In the genomic region with DNA sequence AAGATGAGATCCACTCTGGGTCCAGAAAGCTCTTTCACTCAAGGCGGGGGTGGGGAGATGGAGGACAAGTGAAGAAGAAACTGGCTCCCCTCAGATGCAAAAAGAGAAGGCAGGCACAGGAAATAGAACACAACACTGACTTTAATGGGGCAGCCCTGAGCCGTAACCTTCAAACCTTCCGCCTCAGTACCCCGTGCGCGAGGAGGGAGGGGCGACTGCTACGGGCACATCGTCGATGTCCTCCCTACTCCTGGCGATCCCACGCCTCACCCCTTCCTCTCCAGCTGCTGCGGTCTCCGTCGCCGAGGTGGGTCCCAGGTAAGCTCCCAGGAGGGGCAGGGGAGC, we compare ENCODE assay signal across 1 cellular context.
TF ChIP-seq lines count a peak whose summit lies in the region.

No MANE protein-coding gene starts in this region.

TF ChIP-seq in HepG2, 621 proteins besides CTCF, POLR2A, EP300 and RAD21:
- TF ChIP-seq ZNF891 (CRISPR knock-in tag; IDR thresholded peaks at IDR 0.05) (peak; percentile 5; the same call in 1 of the 2 replicates), IRX3 (CRISPR knock-in tag; IDR thresholded peaks at IDR 0.05; ENCODE audit: borderline replicate concordance, low read depth) (0 out of 2 replicates have a peak, but pooled peaks have one; percentile 23), ZBTB49 (CRISPR knock-in tag; IDR thresholded peaks at IDR 0.05; ENCODE audit: borderline replicate concordance) (no peak), ZFP41 (CRISPR knock-in tag; IDR thresholded peaks at IDR 0.05; ENCODE audit: borderline replicate concordance) (0 out of 2 replicates have a peak, but pooled peaks have one; percentile 59), CREB1 (IDR thresholded peaks at IDR 0.05) (no peak), CREB1 (CRISPR knock-in tag; IDR thresholded peaks at IDR 0.05) (no peak), ZNF431 (CRISPR knock-in tag; IDR thresholded peaks at IDR 0.05; ENCODE audit: borderline replicate concordance, low read depth) (0 out of 2 replicates have a peak, but pooled peaks have one; percentile 37), ZBTB46 (CRISPR knock-in tag; IDR thresholded peaks at IDR 0.05; ENCODE audit: borderline replicate concordance) (no peak), MZF1 (CRISPR knock-in tag; IDR thresholded peaks at IDR 0.05; ENCODE audit: borderline replicate concordance) (0 out of 2 replicates have a peak, but pooled peaks have one; percentile 49), ZNF780A (CRISPR knock-in tag; IDR thresholded peaks at IDR 0.05) (no peak), ZNF557 (CRISPR knock-in tag; IDR thresholded peaks at IDR 0.05) (no peak), ZNF781 (CRISPR knock-in tag; IDR thresholded peaks at IDR 0.05; ENCODE audit: borderline replicate concordance, not compliant biosample characterization) (no peak), ZMYM4 (CRISPR knock-in tag; IDR thresholded peaks at IDR 0.05) (0 out of 2 replicates have a peak, but pooled peaks have one; percentile 6), ZNF224 (CRISPR knock-in tag; IDR thresholded peaks at IDR 0.05) (peak; percentile 73; the same call in 1 of the 2 replicates), ZNF746 (CRISPR knock-in tag; IDR thresholded peaks at IDR 0.05) (peak; percentile 50; the same call in 1 of the 2 replicates), NFE2L2 (IDR thresholded peaks at IDR 0.05; ENCODE audit: low read length) (no peak), PLRG1 (conservative IDR thresholded peaks at IDR 0.05) (no peak), ZNF724P (CRISPR knock-in tag; IDR thresholded peaks at IDR 0.05; ENCODE audit: borderline replicate concordance) (0 out of 2 replicates have a peak, but pooled peaks have one; percentile 47), ZNF441 (CRISPR knock-in tag; IDR thresholded peaks at IDR 0.05; ENCODE audit: borderline replicate concordance) (0 out of 2 replicates have a peak, but pooled peaks have one; percentile 1), PITX1 (CRISPR knock-in tag; IDR thresholded peaks at IDR 0.05) (no peak), LCORL (IDR thresholded peaks at IDR 0.05) (no peak), LCORL (CRISPR knock-in tag; IDR thresholded peaks at IDR 0.05) (peak; percentile 2; the same call in 1 of the 2 replicates), ZSCAN25 (CRISPR knock-in tag; IDR thresholded peaks at IDR 0.05) (peak; percentile 70)
